In the genomic region with DNA sequence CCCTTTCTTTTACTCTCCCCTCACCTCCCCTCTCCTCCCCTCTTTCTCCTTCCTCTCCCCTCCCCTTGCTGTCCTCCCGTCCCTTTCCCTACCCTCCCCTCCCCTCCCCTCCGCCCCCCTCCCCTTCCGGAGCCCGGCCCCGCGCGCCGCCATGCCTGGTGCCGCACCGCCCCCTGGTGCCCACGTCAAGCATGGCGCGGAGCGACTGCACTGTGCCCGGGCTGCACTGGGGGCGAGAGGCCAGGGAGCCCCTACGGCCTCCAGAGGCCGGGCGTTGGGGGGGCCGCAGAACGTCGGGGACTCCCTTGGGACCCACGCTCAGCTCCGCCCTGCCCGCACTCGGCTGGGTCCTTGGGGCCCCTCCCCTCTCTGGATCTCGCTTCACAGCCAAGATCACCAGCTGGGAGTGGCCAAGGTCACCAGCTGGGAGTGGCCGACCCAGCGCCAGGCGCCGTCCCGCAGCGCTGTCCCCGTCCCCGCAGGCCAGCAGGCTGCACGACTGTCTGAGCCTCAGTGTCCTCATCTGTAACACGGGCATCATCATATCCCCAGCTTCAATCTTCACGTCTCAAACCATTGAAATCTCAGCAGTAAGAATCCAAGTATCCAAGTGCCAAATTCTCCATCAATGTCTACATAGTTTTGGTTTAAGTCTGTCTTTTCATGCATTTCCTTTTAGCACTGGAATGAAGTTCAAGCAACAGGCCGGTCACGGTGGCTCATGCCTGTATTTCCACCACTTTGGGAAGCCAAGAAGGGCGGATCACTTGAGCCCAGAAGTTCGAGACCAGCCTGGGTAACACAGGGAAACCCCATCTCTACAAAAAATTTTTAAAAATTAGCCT, we compare ENCODE assay signal across 8 cellular contexts. TPM values are rescaled to one million over a fixed set of nuclear protein-coding genes. Genes with fewer than 3 reads are reported as not detected.
DNase-seq lines count a peak whose midpoint lies in the region; ATAC-seq lines count a peak whose summit lies in the region.

No MANE protein-coding gene starts in this region.

- ATAC-seq in naive thymus-derived CD8-positive, alpha-beta T cell = peak; percentile 94 to 95
- peak; percentile 87 for ATAC-seq in stimulated activated memory B cell treated with anti-CD40 and anti-IgM and Interleukin-4, amounts not matched to agents 10 μg/mL and 1 μg/mL and 100 μg/mL, for 72 hours

- DNase-seq in NCI-H1417 (lab: John Stamatoyannopoulos, UW) (peak; percentile 78 to 88 (median 82)), NCI-H1417 treated with DMSO at 0.1 percent for 48 hours (lab: John Stamatoyannopoulos, UW) (no peak), HT-29 (ENCODE audit: low spot score) (peak; percentile 54), OCI-M1 (lab: John Stamatoyannopoulos, UW) (peak; percentile 72), activated T-helper 1 cell treated with Interleukin-2 at 50 U/mL for 16 hours (ENCODE audit: low read depth) (peak; percentile 62), fibroblast of gingiva (ENCODE audit: low read depth) (peak; percentile 71)
- DNase-seq in naive thymus-derived CD8-positive, alpha-beta T cell = peak; percentile 52 to 85 (median 74)

- H3K4me3 Mint-ChIP-seq in naive thymus-derived CD8-positive, alpha-beta T cell = peak overlapping the region; percentile 65 to 89 (median 84)
- H3K4me3 Mint-ChIP-seq in stimulated activated memory B cell treated with anti-CD40 and anti-IgM and Interleukin-4, amounts not matched to agents 10 μg/mL and 1 μg/mL and 100 μg/mL, for 72 hours = peak overlapping the region; percentile 59

- H3K9me3 Mint-ChIP-seq in naive thymus-derived CD8-positive, alpha-beta T cell = no peaks in the 10 kb centered on the region
- H3K9me3 Mint-ChIP-seq in stimulated activated memory B cell treated with anti-CD40 and anti-IgM and Interleukin-4, amounts not matched to agents 10 μg/mL and 1 μg/mL and 100 μg/mL, for 72 hours = no peaks in the 10 kb centered on the region

- H3K27me3 Mint-ChIP-seq in naive thymus-derived CD8-positive, alpha-beta T cell = peaks cover 0 to 20% (median 5%) of the 10 kb centered on the region in 5 donors
- peaks cover 18% of the 10 kb centered on the region for H3K27me3 Mint-ChIP-seq in stimulated activated memory B cell treated with anti-CD40 and anti-IgM and Interleukin-4, amounts not matched to agents 10 μg/mL and 1 μg/mL and 100 μg/mL, for 72 hours

- POLR2A ChIA-PET in naive thymus-derived CD8-positive, alpha-beta T cell (lab: Charles Lee) = interaction anchor here (0.6 kb wide), 1 partner anchor 319 kb away, joined by 4 read pairs; no protein-coding TSS in a partner anchor

- no peaks in the 10 kb centered on the region for H3K36me3 Mint-ChIP-seq in naive thymus-derived CD8-positive, alpha-beta T cell
- no peaks in the 10 kb centered on the region for H3K36me3 Mint-ChIP-seq in stimulated activated memory B cell treated with anti-CD40 and anti-IgM and Interleukin-4, amounts not matched to agents 10 μg/mL and 1 μg/mL and 100 μg/mL, for 72 hours

- peaks cover 9 to 16% (median 13%) of the 10 kb centered on the region in 4 donors for H3K4me1 Mint-ChIP-seq in naive thymus-derived CD8-positive, alpha-beta T cell
- H3K4me1 Mint-ChIP-seq in stimulated activated memory B cell treated with anti-CD40 and anti-IgM and Interleukin-4, amounts not matched to agents 10 μg/mL and 1 μg/mL and 100 μg/mL, for 72 hours = peaks cover 17% of the 10 kb centered on the region

- H3K27ac Mint-ChIP-seq in naive thymus-derived CD8-positive, alpha-beta T cell = peak overlapping the region in 2 of 10 donors; percentile 50 to 63
- peak overlapping the region; percentile 8 for H3K27ac Mint-ChIP-seq in stimulated activated memory B cell treated with anti-CD40 and anti-IgM and Interleukin-4, amounts not matched to agents 10 μg/mL and 1 μg/mL and 100 μg/mL, for 72 hours

RNA-seq across cellular contexts. Expression of gene TPRA1, which starts 42.5 kb away (rescaled TPM):
- 73.0 and 84.4 TPM in 2 replicates for total RNA-seq in HT-29 (2014; rRNA removed; shearing (Covaris generic))
- total RNA-seq in naive thymus-derived CD8-positive, alpha-beta T cell = 10 to 100 TPM; 30.2 to 34.7 TPM
- polyA plus RNA-seq in naive thymus-derived CD8-positive, alpha-beta T cell = 10 to 100 TPM; 14.8 to 27.6 (median 15.3) TPM

RNA-seq across cellular contexts. Expression of gene MCM2, which starts 50.2 kb away (rescaled TPM):
- total RNA-seq in HT-29 (2014; rRNA removed; shearing (Covaris generic)) = 282 and 292 TPM in 2 replicates
- 10 to 100 TPM; 10.4 to 17.7 TPM for total RNA-seq in naive thymus-derived CD8-positive, alpha-beta T cell
- 10 to 100 TPM; 10.4 to 13.2 (median 13.2) TPM for polyA plus RNA-seq in naive thymus-derived CD8-positive, alpha-beta T cell

Comparison
In these comparisons a context has a peak if more than half of its experiments do, and no peak if none do; other contexts are left out.
1. RNA of gene MCM2, which starts 50.2 kb away (total RNA-seq): 282 to 292 TPM in HT-29; 10.4 to 17.7 TPM in naive thymus-derived CD8-positive, alpha-beta T cell; every median in the first group is over 10 times any median in the second.